10 cellular contexts compared by ENCODE assay signal in genomic region chr1:58249729-58250586, GRCh38.
DNase-seq lines count a peak whose midpoint lies in the region.
"Had no signal": no experiment of that assay in that cellular context is flagged by ENCODE, and none has a peak within 500 bp of the region (broad histone marks: within the 10 kb centered on the region; RNA-seq: fewer than 3 reads in every experiment).

No MANE protein-coding gene starts in this region.

- H3K27me3 Mint-ChIP-seq in activated naive CD4-positive, alpha-beta T cell treated with anti-CD3 and anti-CD28 coated beads for 36 hours (ENCODE audit: low read depth), result peaks cover 32% of the 10 kb centered on the region
- H3K27me3 Mint-ChIP-seq in dendritic cell treated with granulocyte-macrophage colony-stimulating factor and Interleukin-4, amounts not matched to agents 40 ng/mL and 50 ng/mL, for 4 days, result peaks cover 47% of the 10 kb centered on the region

- H3K27ac Mint-ChIP-seq in activated naive CD4-positive, alpha-beta T cell treated with anti-CD3 and anti-CD28 coated beads for 36 hours, result no peak overlapping the region
- H3K27ac Mint-ChIP-seq in dendritic cell treated with granulocyte-macrophage colony-stimulating factor and Interleukin-4, amounts not matched to agents 40 ng/mL and 50 ng/mL, for 4 days, result no peak overlapping the region

- H3K27me3 ChIP-seq in stomach smooth muscle (ENCODE audit: control insufficient read depth in 1 of 2, insufficient read depth in 2 of 2, low read length in 2 of 2), result peaks cover 34 to 35% of the 10 kb centered on the region in 2 donors

- CTCF ChIA-PET in activated naive CD4-positive, alpha-beta T cell treated with anti-CD3 and anti-CD28 coated beads for 36 hours (lab: Charles Lee), result interaction anchor here (0.8 kb wide), 1 partner anchor 186 kb away, joined by 3 read pairs; no protein-coding TSS in a partner anchor

- H3K27ac ChIP-seq in stomach smooth muscle (ENCODE audit: low read length), result no peak overlapping the region
- H3K27ac ChIP-seq: VCaP had no signal

- H3K4me1 Mint-ChIP-seq in activated naive CD4-positive, alpha-beta T cell treated with anti-CD3 and anti-CD28 coated beads for 36 hours (ENCODE audit: low read depth), result peaks cover 15% of the 10 kb centered on the region
- H3K4me1 Mint-ChIP-seq in dendritic cell treated with granulocyte-macrophage colony-stimulating factor and Interleukin-4, amounts not matched to agents 40 ng/mL and 50 ng/mL, for 4 days (ENCODE audit: low read depth), result peaks cover 31% of the 10 kb centered on the region

- H3K36me3 ChIP-seq in stomach smooth muscle (ENCODE audit: control insufficient read depth in 2 of 2, insufficient read depth in 2 of 2, low read length in 2 of 2), result no peaks in the 10 kb centered on the region

- H3K9ac ChIP-seq in stomach smooth muscle (ENCODE audit: low read length in 2 of 2), result no peak overlapping the region

- H3K4me1 ChIP-seq in stomach smooth muscle (ENCODE audit: control insufficient read depth, insufficient read depth, low read length), result peaks cover 24% of the 10 kb centered on the region

- peak; percentile 29 for DNase-seq in activated naive CD4-positive, alpha-beta T cell treated with anti-CD3 and anti-CD28 coated beads for 36 hours
- no peak for DNase-seq in activated naive CD4-positive, alpha-beta T cell treated with anti-CD3 and anti-CD28 coated beads, Interleukin-2, amount 50 U/mL, for 16 hours
- DNase-seq in NCI-H345 treated with DMSO at 0.1 percent for 48 hours (lab: John Stamatoyannopoulos, UW; ENCODE audit: unreplicated experiment), result peak; percentile 31
- peak; percentile 89 for DNase-seq in left kidney (ENCODE audit: low read depth, low spot score)
- DNase-seq in T-helper 9 cell, result no peak
- DNase-seq in NCI-H774 (lab: John Stamatoyannopoulos, UW), result no peak
- DNase-seq: DND-41 had no signal

- H3K9me3 Mint-ChIP-seq in activated naive CD4-positive, alpha-beta T cell treated with anti-CD3 and anti-CD28 coated beads for 36 hours, result no peaks in the 10 kb centered on the region
- no peaks in the 10 kb centered on the region for H3K9me3 Mint-ChIP-seq in dendritic cell treated with granulocyte-macrophage colony-stimulating factor and Interleukin-4, amounts not matched to agents 40 ng/mL and 50 ng/mL, for 4 days

- H3K36me3 Mint-ChIP-seq in activated naive CD4-positive, alpha-beta T cell treated with anti-CD3 and anti-CD28 coated beads for 36 hours (ENCODE audit: low read depth), result no peaks in the 10 kb centered on the region
- no peaks in the 10 kb centered on the region for H3K36me3 Mint-ChIP-seq in dendritic cell treated with granulocyte-macrophage colony-stimulating factor and Interleukin-4, amounts not matched to agents 40 ng/mL and 50 ng/mL, for 4 days (ENCODE audit: low read depth)

- peak overlapping the region; percentile 60 for H3K4me3 Mint-ChIP-seq in activated naive CD4-positive, alpha-beta T cell treated with anti-CD3 and anti-CD28 coated beads for 36 hours
- H3K4me3 Mint-ChIP-seq in dendritic cell treated with granulocyte-macrophage colony-stimulating factor and Interleukin-4, amounts not matched to agents 40 ng/mL and 50 ng/mL, for 4 days, result peak overlapping the region; percentile 50

- H3K9me3 ChIP-seq in stomach smooth muscle (ENCODE audit: control insufficient read depth in 2 of 2, low read length in 2 of 2), result no peaks in the 10 kb centered on the region

- intact Hi-C loops in activated naive CD4-positive, alpha-beta T cell treated with anti-CD3 and anti-CD28 coated beads for 36 hours (cut with micrococcal nuclease), result loop anchor here (1.0 to 10.0 kb wide), 2 partner anchors 296 to 405 kb away; partner anchors contain the start of gene OMA1
- intact Hi-C loops in dendritic cell treated with granulocyte-macrophage colony-stimulating factor and Interleukin-4, amounts not matched to agents 40 ng/mL and 50 ng/mL, for 4 days (cut with micrococcal nuclease), result no loop called here

- peak overlapping the region; percentile 47 to 55 for H3K4me3 ChIP-seq in stomach smooth muscle (ENCODE audit: low read length in 2 of 2)

Comparison
In these comparisons a context has a peak if more than half of its experiments do, and no peak if none do; other contexts are left out.
1. DNase-seq: peak in activated naive CD4-positive, alpha-beta T cell treated with anti-CD3 and anti-CD28 coated beads for 36 hours (single experiment), NCI-H345 treated with DMSO at 0.1 percent for 48 hours (single experiment) and left kidney (single experiment); none in activated naive CD4-positive, alpha-beta T cell treated with anti-CD3 and anti-CD28 coated beads, Interleukin-2, amount 50 U/mL, for 16 hours (single experiment), T-helper 9 cell (single experiment) and NCI-H774 (single experiment).